ENCODE assay signal across 8 cellular contexts in the genomic region with DNA sequence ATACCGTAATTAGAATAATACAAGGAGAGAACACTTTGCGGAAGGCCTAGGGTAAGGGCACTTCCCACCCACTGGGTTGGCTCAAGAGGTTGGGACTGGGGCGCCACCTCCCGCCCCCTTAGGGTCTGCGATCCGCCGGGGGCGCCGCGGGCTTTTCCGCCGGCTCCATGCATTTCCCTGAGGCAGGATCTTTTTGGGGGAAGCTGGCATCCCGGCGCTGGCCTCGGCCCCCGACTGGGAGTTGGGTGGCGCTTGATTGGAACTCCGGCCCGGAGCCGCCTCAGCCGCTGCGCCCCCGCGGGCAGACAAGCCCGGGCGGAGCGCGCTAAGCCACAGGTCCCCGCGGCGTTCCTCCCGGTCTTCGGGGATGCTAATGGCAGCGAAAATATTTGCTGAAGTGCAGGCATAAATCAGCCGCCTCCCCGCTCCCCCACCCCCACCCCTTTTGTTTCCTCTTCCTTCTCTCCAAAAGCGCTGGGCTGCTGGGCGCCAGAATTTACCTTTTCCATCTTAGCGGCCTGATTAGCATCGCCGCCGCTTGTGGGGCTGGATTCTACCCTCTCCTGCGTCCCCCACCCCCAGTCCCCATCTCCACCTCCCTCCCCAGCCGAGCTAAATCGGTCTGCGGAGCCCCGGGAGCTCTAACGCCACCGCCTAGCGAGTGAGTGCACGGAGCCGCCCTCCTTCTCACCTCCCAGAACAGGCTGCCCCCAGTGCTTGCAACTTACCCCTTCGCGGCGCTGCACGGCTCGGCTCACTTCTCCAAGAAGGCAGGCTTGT. TPM values are rescaled to one million over a fixed set of nuclear protein-coding genes. Genes with fewer than 3 reads are reported as not detected.
DNase-seq lines count a peak whose midpoint lies in the region; ATAC-seq and TF ChIP-seq lines count a peak whose summit lies in the region.

No MANE protein-coding gene starts in this region.

- 4% methylated on average over 42 to 57 of the region's 57 CpGs for WGBS in GM23248 (ENCODE audit: low coverage in 1 of 2, low lambda C conversion rate in 2 of 2, missing lambda C conversion rate in 2 of 2), 2 experiments
- 2 to 3% methylated on average over 57 of the region's 57 CpGs for WGBS in sigmoid colon, 2 donors

- H3K79me2 ChIP-seq in GM23248 (ENCODE audit: insufficient read depth) = peaks cover 19% of the 10 kb centered on the region

- H3K9me3 ChIP-seq in AG04450 (ENCODE audit: control insufficient read depth, insufficient read depth, low read length) (no peaks in the 10 kb centered on the region; the same call in 1 of the 2 replicates), GM23248 (ENCODE audit: low read depth) (no peaks in the 10 kb centered on the region), ascending aorta (no peaks in the 10 kb centered on the region), sigmoid colon (no peaks in the 10 kb centered on the region)

- H3F3A ChIP-seq in GM23248 (ENCODE audit: insufficient read depth) = no peaks in the 10 kb centered on the region

- H2AFZ ChIP-seq in GM23248 = peak overlapping the region; percentile 94

- TF ChIP-seq POLR2A in sigmoid colon (IDR thresholded peaks at IDR 0.05) = no peak

- in situ Hi-C loops in GM23248 (cut with MboI) = no loop called here

- ATAC-seq in GM21526 (IDR thresholded peaks at IDR 0.05; ENCODE audit: low FRiP score, unreplicated experiment) (no peak), GM21737 (IDR thresholded peaks at IDR 0.05; ENCODE audit: unreplicated experiment) (no peak)

- H3K4me2 ChIP-seq in GM23248 (ENCODE audit: unreplicated experiment) = peak overlapping the region; percentile 97

- H3K27me3 ChIP-seq in AG04450 (ENCODE audit: control insufficient read depth, insufficient read depth, low read length) (no peaks in the 10 kb centered on the region), GM23248 (replicated peaks; ENCODE audit: insufficient read depth) (no peaks in the 10 kb centered on the region), ascending aorta (no peaks in the 10 kb centered on the region), sigmoid colon (peaks cover 0 to 11% (median 0%) of the 10 kb centered on the region in 3 donors)

- no peaks in the 10 kb centered on the region for H4K20me1 ChIP-seq in GM23248 (ENCODE audit: insufficient read depth)

- H3K4me3 ChIP-seq in AG04450 (ENCODE audit: low read depth, low read length) (peak overlapping the region; percentile 59), GM23248 (peak overlapping the region; percentile 80), ascending aorta (peak overlapping the region; percentile 61 to 63), iPS-11a (ENCODE audit: low read depth, low read length) (peak overlapping the region; percentile 47), sigmoid colon (peak overlapping the region; percentile 37 to 57 (median 48))

- peak overlapping the region; percentile 81 for H3K9ac ChIP-seq in GM23248

- no peak for TF ChIP-seq EP300 in sigmoid colon (IDR thresholded peaks at IDR 0.05)

- TF ChIP-seq CTCF in AG04450 (IDR thresholded peaks at IDR 0.05; ENCODE audit: low read depth, low read length) (no peak), ascending aorta (IDR thresholded peaks at IDR 0.05) (peak in 1 of 3 experiments; percentile 14), sigmoid colon (IDR thresholded peaks at IDR 0.05) (no peak)

- H3K4me1 ChIP-seq in GM23248 (ENCODE audit: insufficient read depth) (peaks cover 8% of the 10 kb centered on the region), ascending aorta (peaks cover 0 to 20% of the 10 kb centered on the region in 2 donors), sigmoid colon (peaks cover 0 to 36% (median 27%) of the 10 kb centered on the region in 4 donors)

- DNase-seq in AG04450 (ENCODE audit: low read depth, low spot score) (no peak), GM23248 (peak; percentile 62), ascending aorta (ENCODE audit: low spot score in 2 of 2) (peak in 1 of 2 donors; percentile 64), sigmoid colon (no peak)
- no peak for DNase-seq in stimulated activated CD4-positive, alpha-beta T cell treated with anti-CD3 and anti-CD28 coated beads, Interleukin-12 subunit alpha, Interleukin-12 subunit beta, amount 100 ng/mL, for 4 hours

- CTCF ChIA-PET in AG04450 (lab: Charles Lee) = interaction anchor here (0.6 to 6.5 kb wide), 2 partner anchors 9 to 53 kb away, joined by 3 to 48 read pairs; no protein-coding TSS in a partner anchor

- POLR2A ChIA-PET in AG04450 (lab: Yijun Ruan, JAX) = interaction anchor here (0.7 to 1.6 kb wide), 2 partner anchors 27 to 43 kb away, joined by 4 to 5 read pairs; no protein-coding TSS in a partner anchor

- no peaks in the 10 kb centered on the region for H3K9me2 ChIP-seq in GM23248 (ENCODE audit: insufficient read depth)

- H3K27ac ChIP-seq in AG04450 (ENCODE audit: low read depth, low read length) = peak overlapping the region; percentile 57
- peak overlapping the region; percentile 13 for H3K27ac ChIP-seq in GM23248
- peak overlapping the region; percentile 62 to 72 for H3K27ac ChIP-seq in ascending aorta
- H3K27ac ChIP-seq in sigmoid colon = peak overlapping the region; percentile 19 to 38 (median 26)

- intact Hi-C loops in ascending aorta (cut with DNase I) (loop anchor here (2.0 to 10.0 kb wide), 2 partner anchors 25 to 637 kb away; a partner anchor contains a TSS), sigmoid colon (cut with DNase I) (loop anchor here (5.0 to 10.0 kb wide), 3 partner anchors 40 to 813 kb away; a partner anchor contains a TSS)

- no peaks in the 10 kb centered on the region for H3K36me3 ChIP-seq in GM23248 (ENCODE audit: low read depth)
- H3K36me3 ChIP-seq in ascending aorta = no peaks in the 10 kb centered on the region
- H3K36me3 ChIP-seq in sigmoid colon = no peaks in the 10 kb centered on the region

RNA-seq across cellular contexts. Expression of a gene that starts 5.1 kb away (rescaled TPM):
- 8.1 and 10.2 TPM in 2 replicates for polyA plus RNA-seq in AG04450 (2011; rRNA removed)
- polyA minus RNA-seq in AG04450 (2011; rRNA and poly(A)+ RNA removed) = 9.0 and 10.9 TPM in 2 replicates
- 6.4 and 6.5 TPM in 2 replicates for total RNA-seq in GM23248 (2014; rRNA removed; shearing (Covaris generic))
- polyA plus RNA-seq in GM23248 (2016; fragmentation: Nextera tagmentation; extraction: Ambion mirVana) = 2.7 and 3.0 TPM in 2 replicates
- total RNA-seq in ascending aorta = 42.4 TPM
- total RNA-seq in sigmoid colon = 1 to 10 TPM; 1.4 to 3.0 (median 1.7) TPM
- polyA plus RNA-seq in sigmoid colon = 10 to 100 TPM in 1 of 3 donors, 1 to 10 TPM in 2; 1.8 to 12.7 (median 2.8) TPM

Comparison
In these comparisons a context has a peak if more than half of its experiments do, and no peak if none do; other contexts are left out.
1. H3K27ac ChIP-seq: peak in every context shown above with its lines; median percentile 67 in ascending aorta; 57 in AG04450; 26 in sigmoid colon; 13 in GM23248.